In genomic region chr22:25563757-25564319, GRCh38 we compare ENCODE assay signal across 8 cellular contexts. TPM values are rescaled to one million over a fixed set of nuclear protein-coding genes. Genes with fewer than 3 reads are reported as not detected.
DNase-seq lines count a peak whose midpoint lies in the region; ATAC-seq and TF ChIP-seq lines count a peak whose summit lies in the region.

No MANE protein-coding gene starts in this region.

- no peak overlapping the region for H2AK5ac ChIP-seq in mesendoderm (ENCODE audit: low read length)

- WGBS in mesendoderm (ENCODE audit: extremely low coverage, insufficient coverage, low lambda C conversion rate), result 100% methylated on average over 2 of the region's 21 CpGs

- peaks cover 4% of the 10 kb centered on the region for H3K36me3 ChIP-seq in SJSA1
- H3K36me3 ChIP-seq in mesendoderm (ENCODE audit: control insufficient read depth, insufficient read depth, low read length), result no peaks in the 10 kb centered on the region
- no peaks in the 10 kb centered on the region for H3K36me3 ChIP-seq in subcutaneous abdominal adipose tissue (ENCODE audit: control insufficient read depth in 5 of 5, insufficient read depth in 5 of 5, low read length in 5 of 5)

- no peaks in the 10 kb centered on the region for H3K79me1 ChIP-seq in mesendoderm (ENCODE audit: low read length)

- no peaks in the 10 kb centered on the region for H3K79me2 ChIP-seq in mesendoderm (ENCODE audit: control insufficient read depth, insufficient read depth, low read length)

- H2BK15ac ChIP-seq in mesendoderm (replicated peaks; ENCODE audit: low read depth), result no peak overlapping the region

- ATAC-seq in HG02759 (IDR thresholded peaks at IDR 0.05; ENCODE audit: unreplicated experiment) (peak; percentile 18), GM21515 (IDR thresholded peaks at IDR 0.05; ENCODE audit: unreplicated experiment) (no peak)

- H3K9me3 ChIP-seq in SJSA1 (replicated peaks) (0 out of 2 replicates have a peak, but pooled peaks cover 3% of the 10 kb centered on the region), subcutaneous abdominal adipose tissue (ENCODE audit: control insufficient read depth in 5 of 5, low read length in 5 of 5) (no peaks in the 10 kb centered on the region)

- H3K4me2 ChIP-seq in mesendoderm (ENCODE audit: low read length), result peak overlapping the region; percentile 97

- H3K27me3 ChIP-seq in SJSA1 (replicated peaks), result 0 out of 2 replicates have a peak, but pooled peaks cover 2% of the 10 kb centered on the region
- peaks cover 4% of the 10 kb centered on the region for H3K27me3 ChIP-seq in mesendoderm (ENCODE audit: insufficient read depth, low read length, poor library complexity)
- no peaks in the 10 kb centered on the region for H3K27me3 ChIP-seq in subcutaneous abdominal adipose tissue (ENCODE audit: control insufficient read depth in 5 of 5, insufficient read depth in 4 of 5, low read length in 5 of 5)

- H3K27ac ChIP-seq in SJSA1 (no peak overlapping the region), mesendoderm (ENCODE audit: low read depth, low read length) (no peak overlapping the region), subcutaneous abdominal adipose tissue (ENCODE audit: low read depth, low read length) (peak overlapping the region; percentile 88)

- peak overlapping the region; percentile 74 for H3K9ac ChIP-seq in mesendoderm (ENCODE audit: low read length)
- peak overlapping the region; percentile 28 to 74 (median 49) for H3K9ac ChIP-seq in subcutaneous abdominal adipose tissue (ENCODE audit: low read length in 5 of 5)

- DNase-seq in G401 (ENCODE audit: low spot score) (peak; percentile 48), SJSA1 (ENCODE audit: low read depth in 1 of 2, low spot score in 2 of 2) (peak in 1 of 2 experiments; percentile 22), choroid plexus epithelial cell (ENCODE audit: low read depth) (peak; percentile 5), mesendoderm (no peak), ACHN (no peak)

- H3K4me1 ChIP-seq in SJSA1 (replicated peaks) (peaks cover 11% of the 10 kb centered on the region), mesendoderm (ENCODE audit: control insufficient read depth, low read depth, low read length) (no peaks in the 10 kb centered on the region), subcutaneous abdominal adipose tissue (ENCODE audit: control insufficient read depth in 5 of 5, insufficient read depth in 5 of 5, low read length in 5 of 5) (peaks cover 2 to 72% (median 59%) of the 10 kb centered on the region in 5 donors)

- no peak overlapping the region for H3K23ac ChIP-seq in mesendoderm (ENCODE audit: low read length)

- no peak overlapping the region for H4K8ac ChIP-seq in mesendoderm (ENCODE audit: low read depth, low read length)

- H3K4me3 ChIP-seq in SJSA1, result peak overlapping the region; percentile 90
- H3K4me3 ChIP-seq in choroid plexus epithelial cell (ENCODE audit: low read depth, low read length), result no peak overlapping the region
- H3K4me3 ChIP-seq in mesendoderm (ENCODE audit: low read length), result peak overlapping the region; percentile 69
- peak overlapping the region; percentile 66 to 81 (median 74) for H3K4me3 ChIP-seq in subcutaneous abdominal adipose tissue (ENCODE audit: low read depth in 1 of 5, low read length in 5 of 5)

- in situ Hi-C loops in G401 (cut with HindIII; ENCODE audit: low sequenced_read_pairs), result no loop called here
- in situ Hi-C loops in ACHN (cut with HindIII; ENCODE audit: low pct_ligation_motif_present, low pct_unique_long_range_greater_than_20kb, low sequenced_read_pairs), result no loop called here

- H2BK120ac ChIP-seq in mesendoderm (ENCODE audit: low read depth, low read length), result no peak overlapping the region

- H3K4ac ChIP-seq in mesendoderm (ENCODE audit: low read depth, low read length), result no peak overlapping the region

- H3K56ac ChIP-seq in mesendoderm (ENCODE audit: low read length), result peak overlapping the region; percentile 86

- H2BK5ac ChIP-seq in mesendoderm (ENCODE audit: low read length), result no peak overlapping the region

- no peak overlapping the region for H4K5ac ChIP-seq in mesendoderm (ENCODE audit: low read length)

- no peak for TF ChIP-seq CTCF in choroid plexus epithelial cell (conservative IDR thresholded peaks at IDR 0.05; ENCODE audit: low read depth, low read length)

- no peak overlapping the region for H3K18ac ChIP-seq in mesendoderm (ENCODE audit: low read length)

RNA-seq across cellular contexts. Expression of gene GRK3, which starts 0.6 kb away (rescaled TPM):
- total RNA-seq in G401 (2014; rRNA removed; shearing (Covaris generic)), result 6.8 and 16.3 TPM in 2 replicates
- 4.2 and 6.3 TPM in 2 replicates for total RNA-seq in SJSA1 (2014; rRNA removed; shearing (Covaris generic))
- polyA plus RNA-seq in mesendoderm (2013, experiment 1 of 2), result 6.8 TPM
- polyA plus RNA-seq in mesendoderm (2013, experiment 2 of 2), result 6.8 TPM

Comparison
In these comparisons a context has a peak if more than half of its experiments do, and no peak if none do; other contexts are left out.
1. DNase-seq: peak in G401 (single experiment) and choroid plexus epithelial cell (single experiment); none in mesendoderm (single experiment) and ACHN (single experiment).